12 cellular contexts compared by ENCODE assay signal in the genomic region with DNA sequence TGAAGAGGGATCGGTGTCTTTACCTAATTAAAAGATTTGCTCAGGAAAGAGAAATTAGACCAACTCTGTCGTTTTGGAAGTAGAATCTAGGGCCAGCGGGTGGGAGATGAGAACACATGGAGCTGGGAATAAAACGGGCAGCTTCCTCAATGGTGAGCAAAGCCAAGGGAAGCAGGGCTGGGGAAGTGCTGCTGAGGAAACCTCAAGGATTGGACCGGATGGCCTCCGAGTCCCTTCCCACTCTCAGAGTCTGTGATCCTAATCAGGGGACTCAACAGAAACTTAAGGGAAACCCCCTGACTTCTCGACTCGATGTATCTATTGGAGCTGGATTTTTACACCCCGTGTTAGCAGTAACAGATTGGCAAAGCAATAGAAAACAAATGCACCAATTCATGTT. TPM values are rescaled to one million over a fixed set of nuclear protein-coding genes. Genes with fewer than 3 reads are reported as not detected.
DNase-seq lines count a peak whose midpoint lies in the region; ATAC-seq and TF ChIP-seq lines count a peak whose summit lies in the region.
"Had no signal": no experiment of that assay in that cellular context is flagged by ENCODE, and none has a peak within 500 bp of the region (broad histone marks: within the 10 kb centered on the region; RNA-seq: fewer than 3 reads in every experiment).

No MANE protein-coding gene starts in this region.

- no peaks in the 10 kb centered on the region for H3K36me3 ChIP-seq in CD8-positive, alpha-beta T cell (ENCODE audit: insufficient read depth, low read length)

- TF ChIP-seq CTCF in CD8-positive, alpha-beta T cell (IDR thresholded peaks at IDR 0.05): no peak
- no peak for TF ChIP-seq CTCF in GM12875 (IDR thresholded peaks at IDR 0.05; ENCODE audit: borderline replicate concordance, insufficient read depth, low read depth, low read length)

- H3K9me3 Mint-ChIP-seq in CD8-positive, alpha-beta T cell: no peaks in the 10 kb centered on the region
- no peaks in the 10 kb centered on the region for H3K9me3 Mint-ChIP-seq in activated T-helper 17 cell treated with anti-CD3 and anti-CD28 coated beads, Interleukin-2, amount 50 U/mL, for 72 hours
- no peaks in the 10 kb centered on the region for H3K9me3 Mint-ChIP-seq in naive B cell
- H3K9me3 Mint-ChIP-seq: nephron had no signal

- H3K4me1 Mint-ChIP-seq in CD8-positive, alpha-beta T cell (ENCODE audit: low read depth): peaks cover 63% of the 10 kb centered on the region
- H3K4me1 Mint-ChIP-seq in activated T-helper 17 cell treated with anti-CD3 and anti-CD28 coated beads, Interleukin-2, amount 50 U/mL, for 72 hours: peaks cover 23% of the 10 kb centered on the region
- H3K4me1 Mint-ChIP-seq in naive B cell: peaks cover 57 to 89% (median 80%) of the 10 kb centered on the region in 3 donors

- no peak overlapping the region for H3K27ac Mint-ChIP-seq in CD8-positive, alpha-beta T cell
- H3K27ac Mint-ChIP-seq in activated T-helper 17 cell treated with anti-CD3 and anti-CD28 coated beads, Interleukin-2, amount 50 U/mL, for 72 hours: no peak overlapping the region
- peak overlapping the region; percentile 63 to 96 (median 92) for H3K27ac Mint-ChIP-seq in naive B cell

- no peaks in the 10 kb centered on the region for H3K27me3 ChIP-seq in CD8-positive, alpha-beta T cell (ENCODE audit: insufficient read depth, low read length)
- H3K27me3 ChIP-seq: body of pancreas had no signal

- CTCF ChIA-PET in CD8-positive, alpha-beta T cell (lab: Charles Lee): no interaction called here

- no peak overlapping the region for H3K4me3 ChIP-seq in CD8-positive, alpha-beta T cell (ENCODE audit: low read depth, low read length)
- H3K4me3 ChIP-seq in GM12875 (ENCODE audit: low read depth, low read length): peak overlapping the region; percentile 63
- H3K4me3 ChIP-seq: body of pancreas had no signal

- no peak for DNase-seq in CD8-positive, alpha-beta T cell
- DNase-seq in naive B cell: no peak
- no peak for DNase-seq in pons (ENCODE audit: low spot score)
- no peak for DNase-seq in NCI-H748 treated with DMSO at 0.1 percent for 48 hours (lab: John Stamatoyannopoulos, UW)
- DNase-seq: DMS79 treated with DMSO at 0.1 percent for 48 hours, NCI-H1105 had no signal

- H3K9me3 ChIP-seq in CD8-positive, alpha-beta T cell (ENCODE audit: low read length): no peaks in the 10 kb centered on the region
- H3K9me3 ChIP-seq: body of pancreas had no signal

- peaks cover 37% of the 10 kb centered on the region for H3K4me1 ChIP-seq in CD8-positive, alpha-beta T cell (ENCODE audit: insufficient read depth, low read length)

- H3K27me3 Mint-ChIP-seq in CD8-positive, alpha-beta T cell (ENCODE audit: low read depth): no peaks in the 10 kb centered on the region
- H3K27me3 Mint-ChIP-seq in activated T-helper 17 cell treated with anti-CD3 and anti-CD28 coated beads, Interleukin-2, amount 50 U/mL, for 72 hours: no peaks in the 10 kb centered on the region
- no peaks in the 10 kb centered on the region for H3K27me3 Mint-ChIP-seq in naive B cell

- peak overlapping the region; percentile 60 for H3K4me3 Mint-ChIP-seq in CD8-positive, alpha-beta T cell
- H3K4me3 Mint-ChIP-seq in activated T-helper 17 cell treated with anti-CD3 and anti-CD28 coated beads, Interleukin-2, amount 50 U/mL, for 72 hours: peak overlapping the region; percentile 27
- H3K4me3 Mint-ChIP-seq in naive B cell: peak overlapping the region; percentile 73 to 94 (median 87)

- no peak for ATAC-seq in CD8-positive, alpha-beta T cell
- no peak for ATAC-seq in activated T-helper 17 cell treated with anti-CD3 and anti-CD28 coated beads, Interleukin-2, amount 50 U/mL, for 72 hours (replicated peaks)
- ATAC-seq in naive B cell (ENCODE audit: low read depth in 2 of 2) (no peak), GM21786 (IDR thresholded peaks at IDR 0.05; ENCODE audit: unreplicated experiment) (no peak)
- ATAC-seq: body of pancreas, esophagus mucosa had no signal

- H3K27ac ChIP-seq in CD8-positive, alpha-beta T cell (ENCODE audit: low read depth, low read length): no peak overlapping the region

- intact Hi-C loops in CD8-positive, alpha-beta T cell (cut with DNase I, micrococcal nuclease): no loop called here

- H3K36me3 Mint-ChIP-seq in CD8-positive, alpha-beta T cell: peaks cover 10% of the 10 kb centered on the region
- H3K36me3 Mint-ChIP-seq in activated T-helper 17 cell treated with anti-CD3 and anti-CD28 coated beads, Interleukin-2, amount 50 U/mL, for 72 hours (ENCODE audit: low read depth): no peaks in the 10 kb centered on the region
- no peaks in the 10 kb centered on the region for H3K36me3 Mint-ChIP-seq in naive B cell

- POLR2A ChIA-PET in CD8-positive, alpha-beta T cell (lab: Charles Lee): no interaction called here

RNA-seq across cellular contexts. Expression of a gene that starts 10.8 kb away (rescaled TPM):
- total RNA-seq in CD8-positive, alpha-beta T cell: 1 to 10 TPM in 1 of 2 experiments, under 1 TPM in 1; 0.79 to 1.1 TPM
- total RNA-seq in activated T-helper 17 cell treated with anti-CD3 and anti-CD28 coated beads, Interleukin-2, amount 50 U/mL, for 72 hours: under 1 TPM; 0.64 to 0.73 TPM
- polyA plus RNA-seq in naive B cell (ENCODE audit: low read depth in 6 of 6): 1 to 10 TPM; 3.7 to 8.9 (median 5.9) TPM

Comparison
In these comparisons a context has a peak if more than half of its experiments do, and no peak if none do; other contexts are left out.
1. H3K27ac Mint-ChIP-seq: peak in naive B cell (6 of 6); none in CD8-positive, alpha-beta T cell (single experiment) and activated T-helper 17 cell treated with anti-CD3 and anti-CD28 coated beads, Interleukin-2, amount 50 U/mL, for 72 hours (single experiment).
2. H3K4me3 Mint-ChIP-seq: peak in every context shown above with its lines; median percentile 87 in naive B cell; 60 in CD8-positive, alpha-beta T cell; 27 in activated T-helper 17 cell treated with anti-CD3 and anti-CD28 coated beads, Interleukin-2, amount 50 U/mL, for 72 hours.